Comparison of ENCODE assay signal across 18 cellular contexts in the genomic region with DNA sequence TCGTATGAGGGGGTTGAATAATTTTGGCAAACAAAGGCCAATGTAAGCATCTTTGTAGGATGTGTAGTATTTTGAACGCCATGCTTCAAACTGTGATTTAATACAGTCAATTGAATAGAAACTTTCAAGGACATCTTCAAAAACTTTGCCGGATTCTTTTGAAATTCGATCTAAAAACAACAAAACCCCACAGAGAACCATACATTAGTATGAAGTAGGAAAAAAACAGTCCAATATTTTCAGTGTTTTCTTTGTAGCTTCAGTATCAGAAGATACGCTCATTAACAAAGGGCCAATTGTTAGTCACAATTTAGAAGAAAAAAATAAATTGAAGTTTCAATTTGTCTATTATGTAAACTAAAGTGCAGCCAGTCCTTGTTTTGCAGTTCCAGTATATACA. TPM values are rescaled to one million over a fixed set of nuclear protein-coding genes. Genes with fewer than 3 reads are reported as not detected.
A peak's percentile ranks its signal among the peaks of the same experiment; 100 is the strongest.
DNase-seq lines count a peak whose midpoint lies in the region; ATAC-seq and TF ChIP-seq lines count a peak whose summit lies in the region.
"Had no signal": no experiment of that assay in that cellular context is flagged by ENCODE, and none has a peak within 500 bp of the region (broad histone marks: within the 10 kb centered on the region; RNA-seq: fewer than 3 reads in every experiment).

No MANE protein-coding gene starts in this region.

- WGBS in sigmoid colon, 2 donors, result 93 to 94% methylated on average over 5 of the region's 5 CpGs

- no peak for ATAC-seq in GM21786 (IDR thresholded peaks at IDR 0.05; ENCODE audit: unreplicated experiment)
- ATAC-seq: GM12878 had no signal

- no peak for TF ChIP-seq POLR2A in sigmoid colon (IDR thresholded peaks at IDR 0.05)

- H3K27ac ChIP-seq in HEK293 (ENCODE audit: extremely low read depth, low read depth, low read length) (no peak overlapping the region), cingulate gyrus (ENCODE audit: low read depth, low read length) (peak overlapping the region; percentile 85), sigmoid colon (no peak overlapping the region)

- intact Hi-C loops in sigmoid colon (cut with DNase I), result no loop called here

- H3K4me1 ChIP-seq in HEK293 (ENCODE audit: control insufficient read depth, insufficient read depth, low read length), result peaks cover 5% of the 10 kb centered on the region; the same call in 1 of the 2 replicates
- no peaks in the 10 kb centered on the region for H3K4me1 ChIP-seq in sigmoid colon

- peaks cover 89 to 92% of the 10 kb centered on the region in 2 experiments for H3K36me3 ChIP-seq in HEK293 (ENCODE audit: control insufficient read depth in 2 of 2, insufficient read depth in 1 of 2, low read length in 2 of 2)
- H3K36me3 ChIP-seq in sigmoid colon, result peaks cover 9 to 96% (median 38%) of the 10 kb centered on the region in 4 donors

- POLR2A ChIA-PET in HEK293 (lab: Yijun Ruan, JAX), result interaction anchor here (1.3 kb wide), 1 partner anchor 20 kb away, joined by 5 read pairs; a partner anchor contains a TSS

- H3K27me3 ChIP-seq in sigmoid colon, result no peaks in the 10 kb centered on the region

- no peak for TF ChIP-seq EP300 in sigmoid colon (IDR thresholded peaks at IDR 0.05)

- TF ChIP-seq CTCF in HEK293 (tag by site-specific recombination; IDR thresholded peaks at IDR 0.05), result no peak
- TF ChIP-seq CTCF in sigmoid colon (IDR thresholded peaks at IDR 0.05), result no peak

- DNase-seq in COLO829 (ENCODE audit: low spot score), result peak; percentile 72
- DNase-seq in pons (ENCODE audit: low spot score), result peak; percentile 48
- DNase-seq in DMS79 (lab: John Stamatoyannopoulos, UW), result no peak
- no peak for DNase-seq in sigmoid colon
- DNase-seq: CD4-positive, CD25-positive, alpha-beta regulatory T cell; COR-L47; DND-41; H7; HFFc6; Kasumi-1; NCI-H2081 treated with DMSO at 0.1 percent for 48 hours; NCI-H446 treated with DMSO at 0.1 percent for 48 hours; NCI-H526 treated with DMSO at 0.1 percent for 48 hours; OCI-M1 had no signal

- CTCF ChIA-PET in HEK293 (lab: Yijun Ruan, JAX), result interaction anchor here (0.7 to 0.9 kb wide), 3 partner anchors 16 to 857 kb away, joined by 3 to 5 read pairs (median 3); a partner anchor contains a TSS

- H3K4me3 ChIP-seq in HEK293 (ENCODE audit: low read depth, low read length), result no peak overlapping the region
- no peak overlapping the region for H3K4me3 ChIP-seq in sigmoid colon
- H3K4me3 ChIP-seq: GM12878 had no signal

- no peaks in the 10 kb centered on the region for H3K9me3 ChIP-seq in HEK293 (ENCODE audit: control insufficient read depth, insufficient read depth, low read depth, low read length)
- H3K9me3 ChIP-seq in sigmoid colon, result no peaks in the 10 kb centered on the region

TF ChIP-seq in HEK293, 187 proteins besides CTCF, POLR2A, EP300 and RAD21:
- TF ChIP-seq ZXDB (tag by site-specific recombination; IDR thresholded peaks at IDR 0.05) (no peak), TCF7L2 (IDR thresholded peaks at IDR 0.05; ENCODE audit: borderline replicate concordance, low read depth, low read length) (0 out of 2 replicates have a peak, but pooled peaks have one; percentile 44), MZF1 (tag by site-specific recombination; IDR thresholded peaks at IDR 0.05; ENCODE audit: borderline replicate concordance) (no peak), ZNF2 (tag by site-specific recombination; IDR thresholded peaks at IDR 0.05) (no peak), ZNF501 (tag by site-specific recombination; IDR thresholded peaks at IDR 0.05) (no peak), ZNF670 (tag by site-specific recombination; IDR thresholded peaks at IDR 0.05; ENCODE audit: low read depth) (no peak), GLIS1 (tag by site-specific recombination; IDR thresholded peaks at IDR 0.05) (0 out of 2 replicates have a peak, but pooled peaks have one; percentile 10), ZNF777 (tag by site-specific recombination; IDR thresholded peaks at IDR 0.05; ENCODE audit: borderline replicate concordance) (no peak)
- TF ChIP-seq, protein P1, sequence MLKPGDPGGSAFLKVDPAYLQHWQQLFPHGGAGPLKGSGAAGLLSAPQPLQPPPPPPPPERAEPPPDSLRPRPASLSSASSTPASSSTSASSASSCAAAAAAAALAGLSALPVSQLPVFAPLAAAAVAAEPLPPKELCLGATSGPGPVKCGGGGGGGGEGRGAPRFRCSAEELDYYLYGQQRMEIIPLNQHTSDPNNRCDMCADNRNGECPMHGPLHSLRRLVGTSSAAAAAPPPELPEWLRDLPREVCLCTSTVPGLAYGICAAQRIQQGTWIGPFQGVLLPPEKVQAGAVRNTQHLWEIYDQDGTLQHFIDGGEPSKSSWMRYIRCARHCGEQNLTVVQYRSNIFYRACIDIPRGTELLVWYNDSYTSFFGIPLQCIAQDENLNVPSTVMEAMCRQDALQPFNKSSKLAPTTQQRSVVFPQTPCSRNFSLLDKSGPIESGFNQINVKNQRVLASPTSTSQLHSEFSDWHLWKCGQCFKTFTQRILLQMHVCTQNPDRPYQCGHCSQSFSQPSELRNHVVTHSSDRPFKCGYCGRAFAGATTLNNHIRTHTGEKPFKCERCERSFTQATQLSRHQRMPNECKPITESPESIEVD (tag by site-specific recombination; IDR thresholded peaks at IDR 0.05), result peak; percentile 69

RNA-seq across cellular contexts. Expression of a gene that starts 20.7 kb away (rescaled TPM):
- 10 to 100 TPM in 1 of 4 donors, 1 to 10 TPM in 3; 4.9 to 12.0 (median 9.3) TPM for total RNA-seq in sigmoid colon
- polyA plus RNA-seq in sigmoid colon, result 1 to 10 TPM; 3.7 to 5.1 (median 4.2) TPM

RNA-seq across cellular contexts. Expression of a gene that starts 23.0 kb away (rescaled TPM):
- total RNA-seq in sigmoid colon, result 10 to 100 TPM; 44.6 to 70.6 (median 49.9) TPM
- polyA plus RNA-seq in sigmoid colon, result 10 to 100 TPM in 1 of 3 donors, 1 to 10 TPM in 2; 4.9 to 17.6 (median 5.4) TPM

Comparison
In these comparisons a context has a peak if more than half of its experiments do, and no peak if none do; other contexts are left out.
1. DNase-seq: peak in COLO829 (single experiment) and pons (single experiment); none in DMS79 (single experiment) and sigmoid colon (single experiment).